ENCODE assay signal across 1 cellular context in genomic region chr6:55449219-55449618, GRCh38.
TF ChIP-seq lines count a peak whose summit lies in the region.

No MANE protein-coding gene starts in this region.

TF ChIP-seq in HCT116, 20 proteins besides CTCF, POLR2A, EP300 and RAD21 (continued from another document):
- TF ChIP-seq ZBTB33 (IDR thresholded peaks at IDR 0.05; ENCODE audit: extremely low read depth, insufficient replicate concordance, low read length) = no peak
- no peak for TF ChIP-seq YY1 (IDR thresholded peaks at IDR 0.05; ENCODE audit: extremely low read depth, insufficient replicate concordance, low read depth, low read length)
- TF ChIP-seq, protein P1, sequence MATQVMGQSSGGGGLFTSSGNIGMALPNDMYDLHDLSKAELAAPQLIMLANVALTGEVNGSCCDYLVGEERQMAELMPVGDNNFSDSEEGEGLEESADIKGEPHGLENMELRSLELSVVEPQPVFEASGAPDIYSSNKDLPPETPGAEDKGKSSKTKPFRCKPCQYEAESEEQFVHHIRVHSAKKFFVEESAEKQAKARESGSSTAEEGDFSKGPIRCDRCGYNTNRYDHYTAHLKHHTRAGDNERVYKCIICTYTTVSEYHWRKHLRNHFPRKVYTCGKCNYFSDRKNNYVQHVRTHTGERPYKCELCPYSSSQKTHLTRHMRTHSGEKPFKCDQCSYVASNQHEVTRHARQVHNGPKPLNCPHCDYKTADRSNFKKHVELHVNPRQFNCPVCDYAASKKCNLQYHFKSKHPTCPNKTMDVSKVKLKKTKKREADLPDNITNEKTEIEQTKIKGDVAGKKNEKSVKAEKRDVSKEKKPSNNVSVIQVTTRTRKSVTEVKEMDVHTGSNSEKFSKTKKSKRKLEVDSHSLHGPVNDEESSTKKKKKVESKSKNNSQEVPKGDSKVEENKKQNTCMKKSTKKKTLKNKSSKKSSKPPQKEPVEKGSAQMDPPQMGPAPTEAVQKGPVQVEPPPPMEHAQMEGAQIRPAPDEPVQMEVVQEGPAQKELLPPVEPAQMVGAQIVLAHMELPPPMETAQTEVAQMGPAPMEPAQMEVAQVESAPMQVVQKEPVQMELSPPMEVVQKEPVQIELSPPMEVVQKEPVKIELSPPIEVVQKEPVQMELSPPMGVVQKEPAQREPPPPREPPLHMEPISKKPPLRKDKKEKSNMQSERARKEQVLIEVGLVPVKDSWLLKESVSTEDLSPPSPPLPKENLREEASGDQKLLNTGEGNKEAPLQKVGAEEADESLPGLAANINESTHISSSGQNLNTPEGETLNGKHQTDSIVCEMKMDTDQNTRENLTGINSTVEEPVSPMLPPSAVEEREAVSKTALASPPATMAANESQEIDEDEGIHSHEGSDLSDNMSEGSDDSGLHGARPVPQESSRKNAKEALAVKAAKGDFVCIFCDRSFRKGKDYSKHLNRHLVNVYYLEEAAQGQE (IDR thresholded peaks at IDR 0.05; ENCODE audit: low read depth) = no peak
- no peak for TF ChIP-seq EGR1 (IDR thresholded peaks at IDR 0.05; ENCODE audit: low read depth)
- TF ChIP-seq CBX3 (IDR thresholded peaks at IDR 0.05; ENCODE audit: low read depth) = no peak
- TF ChIP-seq SP1 (IDR thresholded peaks at IDR 0.05; ENCODE audit: low read depth) = no peak
